ENCODE assay signal across 8 cellular contexts in the genomic region with DNA sequence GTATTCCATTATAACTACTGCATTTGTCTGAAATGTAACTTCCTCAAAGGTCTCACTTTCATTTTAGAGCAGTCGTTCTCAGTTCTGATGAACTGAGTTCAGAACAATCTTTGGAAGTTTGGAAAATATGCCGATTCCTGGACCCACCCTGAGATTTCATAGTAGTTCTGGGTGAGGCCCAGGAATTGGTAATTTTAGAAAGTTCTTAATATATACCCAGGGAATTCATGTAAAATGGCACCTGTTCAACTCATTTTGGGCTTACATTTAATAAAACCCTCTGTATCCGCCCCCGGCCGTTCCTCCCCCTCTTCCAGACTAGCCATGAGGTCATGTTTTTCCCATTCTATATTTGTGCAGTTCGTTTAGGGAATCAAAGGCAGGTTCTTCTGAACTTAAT. TPM values are rescaled to one million over a fixed set of nuclear protein-coding genes. Genes with fewer than 3 reads are reported as not detected.
DNase-seq lines count a peak whose midpoint lies in the region; ATAC-seq and TF ChIP-seq lines count a peak whose summit lies in the region.

No MANE protein-coding gene starts in this region.

- peak; percentile 30 for ATAC-seq in GM19395 (IDR thresholded peaks at IDR 0.05; ENCODE audit: unreplicated experiment)

- no peak for TF ChIP-seq CTCF in foreskin fibroblast (IDR thresholded peaks at IDR 0.05; ENCODE audit: low read depth, low read length)

- H3K27ac ChIP-seq in skin epidermis: peak overlapping the region in 20 of 21 experiments; percentile 30 to 99 (median 97)

- peak overlapping the region; percentile 18 to 40 for H3K4me3 ChIP-seq in foreskin fibroblast (ENCODE audit: low read depth in 1 of 2, low read length in 2 of 2)
- H3K4me3 ChIP-seq in skin epidermis: peak overlapping the region in 4 of 7 experiments; percentile 6 to 17 (median 13)

- DNase-seq in SIG-M5 (lab: John Stamatoyannopoulos, UW): peak; percentile 20
- peak in 1 of 2 donors; percentile 42 for DNase-seq in foreskin fibroblast
- no peak for DNase-seq in NK-92 treated with Interleukin-12 subunit alpha and Interleukin-12 subunit beta, amount 100 ng/mL, for 24 hours (lab: John Stamatoyannopoulos, UW)
- DNase-seq in putamen (ENCODE audit: low spot score): no peak
- DNase-seq in NCI-H2171 treated with DMSO at 0.1 percent for 48 hours (lab: John Stamatoyannopoulos, UW): no peak
- no peak for DNase-seq in H4 (ENCODE audit: low spot score)

RNA-seq across cellular contexts. Expression of a gene that starts 5.9 kb away (rescaled TPM):
- 0.15 TPM in 1 of 2 replicates, not detected in the other for total RNA-seq in H4 (2014; rRNA removed; shearing (Covaris generic))

RNA-seq across cellular contexts. Expression of a gene that starts 53.3 kb away (rescaled TPM):
- 3.9 and 5.1 TPM in 2 replicates for total RNA-seq in H4 (2014; rRNA removed; shearing (Covaris generic))
